Comparison of ENCODE assay signal across 8 cellular contexts in the genomic region with DNA sequence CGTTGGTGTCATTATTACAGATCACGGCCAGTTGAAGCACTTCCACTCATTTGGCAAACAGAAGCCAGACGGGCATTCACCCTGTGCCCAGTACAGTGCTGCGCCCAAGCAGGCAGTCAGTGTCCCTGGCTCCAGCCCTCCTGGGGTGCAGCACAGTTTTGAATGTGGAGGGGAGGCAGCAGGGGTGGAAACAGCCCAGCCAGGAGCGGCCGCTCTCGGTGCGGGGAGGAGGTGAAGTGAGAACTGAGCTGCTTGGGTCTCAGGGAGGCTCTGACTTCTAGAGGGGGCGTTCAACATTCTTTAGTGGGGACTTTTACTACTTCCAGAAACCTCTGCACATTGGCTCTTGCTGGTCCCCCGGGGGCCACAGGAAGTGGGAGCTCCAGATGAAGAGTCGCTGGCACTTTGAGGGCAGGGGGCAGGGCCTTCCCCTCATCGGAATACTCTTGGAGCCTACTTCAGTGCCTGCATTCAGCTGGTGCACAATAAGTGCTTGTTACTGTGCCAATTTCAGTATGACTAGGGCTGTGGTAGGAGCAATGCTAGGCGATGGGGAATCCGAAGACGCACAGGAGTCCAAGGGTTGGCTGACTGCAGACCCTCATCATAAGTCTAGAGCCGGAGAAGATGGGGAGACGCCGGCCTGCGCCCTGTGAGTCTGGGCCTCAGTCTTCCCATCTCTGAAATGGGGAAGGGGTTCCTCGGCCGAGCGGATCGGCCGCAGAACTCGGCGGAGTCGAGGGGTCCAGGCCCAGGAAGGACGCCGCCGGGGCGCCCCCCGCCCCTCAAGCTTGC. TPM values are rescaled to one million over a fixed set of nuclear protein-coding genes. Genes with fewer than 3 reads are reported as not detected.
DNase-seq lines count a peak whose midpoint lies in the region; ATAC-seq, FAIRE-seq and TF ChIP-seq lines count a peak whose summit lies in the region.

No MANE protein-coding gene starts in this region.

- H3K27ac ChIP-seq in CD8-positive, alpha-beta memory T cell (ENCODE audit: low read depth, low read length), result no peak overlapping the region

- H3K27ac Mint-ChIP-seq in CD8-positive, alpha-beta memory T cell, result peak overlapping the region in 6 of 8 donors; percentile 74 to 94 (median 86)
- peak overlapping the region; percentile 67 to 90 (median 75) for H3K27ac Mint-ChIP-seq in IgD-negative memory B cell
- peak overlapping the region; percentile 96 for H3K27ac Mint-ChIP-seq in central memory CD8-positive, alpha-beta T cell (ENCODE audit: low read depth)

- DNase-seq in CD8-positive, alpha-beta memory T cell, result peak in 1 of 5 donors; percentile 37
- no peak for DNase-seq in central memory CD8-positive, alpha-beta T cell (ENCODE audit: low spot score in 2 of 2)
- peak; percentile 40 for DNase-seq in myocyte (ENCODE audit: low read depth)
- no peak for DNase-seq in NCI-H146 (lab: John Stamatoyannopoulos, UW)
- no peak for DNase-seq in D721Med (ENCODE audit: insufficient read length, low spot score)
- DNase-seq in ureter (ENCODE audit: low spot score), result no peak
- no peak for DNase-seq in GF-D8 (lab: John Stamatoyannopoulos, UW)

- H3K9me3 Mint-ChIP-seq in CD8-positive, alpha-beta memory T cell, result no peaks in the 10 kb centered on the region
- H3K9me3 Mint-ChIP-seq in IgD-negative memory B cell, result peaks cover 0 to 1% (median 0%) of the 10 kb centered on the region in 3 donors
- H3K9me3 Mint-ChIP-seq in central memory CD8-positive, alpha-beta T cell, result no peaks in the 10 kb centered on the region

- no peak overlapping the region for H3K4me3 ChIP-seq in CD8-positive, alpha-beta memory T cell (ENCODE audit: low read length)

- CTCF ChIA-PET in CD8-positive, alpha-beta memory T cell (lab: Charles Lee), result no interaction called here

- POLR2A ChIA-PET in CD8-positive, alpha-beta memory T cell (lab: Charles Lee), result interaction anchor here (0.5 kb wide), 1 partner anchor 63 kb away, joined by 3 read pairs; no protein-coding TSS in a partner anchor

- FAIRE-seq in D721Med (lab: Jason Lieb, UNC), result no peak

- peak overlapping the region; percentile 90 to 96 (median 92) for H3K4me3 Mint-ChIP-seq in CD8-positive, alpha-beta memory T cell
- H3K4me3 Mint-ChIP-seq in IgD-negative memory B cell, result peak overlapping the region; percentile 85 to 96 (median 91)
- peak overlapping the region; percentile 96 for H3K4me3 Mint-ChIP-seq in central memory CD8-positive, alpha-beta T cell

- peaks cover 0 to 6% (median 0%) of the 10 kb centered on the region in 3 donors for H3K36me3 Mint-ChIP-seq in CD8-positive, alpha-beta memory T cell
- H3K36me3 Mint-ChIP-seq in IgD-negative memory B cell, result peaks cover 2% of the 10 kb centered on the region
- H3K36me3 Mint-ChIP-seq in central memory CD8-positive, alpha-beta T cell (ENCODE audit: insufficient read depth), result peaks cover 3% of the 10 kb centered on the region

- TF ChIP-seq CTCF in D721Med (IDR thresholded peaks at IDR 0.05; ENCODE audit: insufficient read depth, missing control alignments), result no peak

- H3K36me3 ChIP-seq in CD8-positive, alpha-beta memory T cell (ENCODE audit: insufficient read depth, low read length), result no peaks in the 10 kb centered on the region

- H3K9me3 ChIP-seq in CD8-positive, alpha-beta memory T cell (ENCODE audit: low read length), result no peaks in the 10 kb centered on the region

- no peaks in the 10 kb centered on the region for H3K27me3 ChIP-seq in CD8-positive, alpha-beta memory T cell (ENCODE audit: insufficient read depth, low read length, poor library complexity, severe bottlenecking)

- H3K27me3 Mint-ChIP-seq in CD8-positive, alpha-beta memory T cell, result peaks cover 0 to 3% of the 10 kb centered on the region in 2 donors
- no peaks in the 10 kb centered on the region for H3K27me3 Mint-ChIP-seq in IgD-negative memory B cell
- no peaks in the 10 kb centered on the region for H3K27me3 Mint-ChIP-seq in central memory CD8-positive, alpha-beta T cell

- H3K4me1 ChIP-seq in CD8-positive, alpha-beta memory T cell (ENCODE audit: insufficient read depth, low read length), result peaks cover 21% of the 10 kb centered on the region

- peaks cover 46 to 62% (median 57%) of the 10 kb centered on the region in 3 donors for H3K4me1 Mint-ChIP-seq in CD8-positive, alpha-beta memory T cell
- H3K4me1 Mint-ChIP-seq in IgD-negative memory B cell, result peaks cover 42 to 49% (median 42%) of the 10 kb centered on the region in 3 donors
- H3K4me1 Mint-ChIP-seq in central memory CD8-positive, alpha-beta T cell, result peaks cover 58% of the 10 kb centered on the region

- ATAC-seq in central memory CD8-positive, alpha-beta T cell (replicated peaks; ENCODE audit: extremely low read depth, poor library complexity, severe bottlenecking), result no peak

RNA-seq across cellular contexts. Expression of a gene that starts 0.5 kb away (rescaled TPM):
- total RNA-seq in CD8-positive, alpha-beta memory T cell, result 10 to 100 TPM; 63.0 to 66.0 TPM
- polyA plus RNA-seq in CD8-positive, alpha-beta memory T cell, result 9.5 TPM
- 76.2 TPM for polyA plus RNA-seq in IgD-negative memory B cell
- total RNA-seq in myocyte, result 65.6 and 84.7 TPM in 2 replicates
- 124 TPM for polyA plus RNA-seq in myocyte (2012)
- 24.9 TPM for total RNA-seq in ureter
